In the genomic region with DNA sequence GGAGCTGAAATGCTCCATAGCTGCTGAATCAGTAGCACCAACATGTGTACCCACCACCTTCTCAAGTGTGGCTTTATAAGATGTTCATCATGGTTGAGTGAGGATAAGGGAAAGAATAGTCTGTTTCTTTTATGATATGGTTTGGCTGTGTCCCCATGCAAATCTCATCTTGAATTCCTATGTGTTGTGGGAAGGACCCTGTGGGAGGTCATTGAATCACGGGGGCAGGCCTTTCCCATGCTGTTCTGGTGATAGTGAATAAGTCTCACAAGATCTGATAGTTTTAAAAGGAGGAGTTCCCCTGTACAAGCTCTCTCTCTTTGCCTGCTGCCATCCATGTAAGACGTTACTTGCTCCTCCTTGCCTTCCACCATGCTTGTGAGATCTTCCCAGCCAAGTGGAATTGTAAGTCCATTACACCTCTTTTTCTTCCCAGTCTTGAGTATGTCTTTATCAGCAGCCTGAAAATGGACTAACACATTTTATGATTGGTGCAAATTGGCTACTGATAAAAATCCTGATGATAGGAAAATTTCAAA, we compare ENCODE assay signal across 26 cellular contexts.
DNase-seq lines count a peak whose midpoint lies in the region; ATAC-seq, FAIRE-seq and TF ChIP-seq lines count a peak whose summit lies in the region.
"Had no signal": no experiment of that assay in that cellular context is flagged by ENCODE, and none has a peak within 500 bp of the region (broad histone marks: within the 10 kb centered on the region; RNA-seq: fewer than 3 reads in every experiment).

No MANE protein-coding gene starts in this region.

- no peak for FAIRE-seq in K562 (lab: Jason Lieb, UNC)
- FAIRE-seq: GM18507 had no signal

- no peak for TF ChIP-seq POLR2A in K562 (conservative IDR thresholded peaks at IDR 0.05)

- no peak overlapping the region for H3K4me2 ChIP-seq in K562 (ENCODE audit: insufficient read depth, low read length)
- H3K4me2 ChIP-seq in MM.1S (ENCODE audit: low read depth, low read length) = no peak overlapping the region

- no TSS peak for BruUV-seq in K562 (replicated peaks; lab: Mats Ljungman, UMichigan)

- intact Hi-C loops in K562 (cut with micrococcal nuclease) = no loop called here

- H3K27ac ChIP-seq in K562 (ENCODE audit: extremely low read depth, low read depth, low read length) = no peak overlapping the region
- no peak overlapping the region for H3K27ac ChIP-seq in MM.1S (ENCODE audit: low read length)
- H3K27ac ChIP-seq: GM23248 had no signal

- H3K9me2 ChIP-seq in MM.1S (replicated peaks; ENCODE audit: insufficient read depth, low read length) = no peaks in the 10 kb centered on the region

- TF ChIP-seq RAD21 in K562 (CRISPR knock-in tag; conservative IDR thresholded peaks at IDR 0.05 in 1 of 2, IDR thresholded peaks at IDR 0.05 in 1 of 2) = no peak

- H3F3A ChIP-seq in MM.1S (ENCODE audit: insufficient read depth, low read length) = no peaks in the 10 kb centered on the region

- H3K9me1 ChIP-seq in K562 (ENCODE audit: control insufficient read depth, insufficient read depth, low read length) = no peaks in the 10 kb centered on the region

- no peak for ATAC-seq in K562
- ATAC-seq in HG02763 (IDR thresholded peaks at IDR 0.05; ENCODE audit: unreplicated experiment) = no peak
- ATAC-seq: PC-3 had no signal

- no peaks in the 10 kb centered on the region for H3K79me2 ChIP-seq in K562 (ENCODE audit: control insufficient read depth, insufficient read depth, low read length)
- H3K79me2 ChIP-seq in MM.1S (ENCODE audit: low read length) = no peaks in the 10 kb centered on the region

- TF ChIP-seq CTCF in K562 (IDR thresholded peaks at IDR 0.05 in 2 of 3, conservative IDR thresholded peaks at IDR 0.05 in 1 of 3; ENCODE audit: insufficient read depth in 2 of 3, low read depth in 1 of 3, low read length in 3 of 3) = no peak
- TF ChIP-seq CTCF in MM.1S (IDR thresholded peaks at IDR 0.05; ENCODE audit: low read length) = no peak

- DNase-seq in Daoy (ENCODE audit: low read depth) (peak; percentile 67), RPMI7951 (ENCODE audit: low read depth) (peak; percentile 57), K562 (ENCODE audit: extremely low read depth in 1 of 4, low spot score in 3 of 4) (no peak), kidney tubule cell (ENCODE audit: low spot score) (peak; percentile 18), MM.1S (no peak), OCI-M1 (lab: John Stamatoyannopoulos, UW) (no peak)
- DNase-seq: 8988T; ACHN; BE2C; CD8-positive, alpha-beta memory T cell; DMS 273 treated with DMSO at 0.1 percent for 48 hours; DMS79 treated with DMSO at 0.1 percent for 48 hours; GM23248; H7; Karpas-422; NCI-H1092 treated with DMSO at 0.1 percent for 48 hours; NCI-H1436; NCI-H187; NCI-H2107; NCI-H524; NCI-H774; PC-3; Right ventricle myocardium superior; RPMI8226 had no signal

- H3K4me1 ChIP-seq in K562 (replicated peaks in 1 of 2; ENCODE audit: control insufficient read depth in 2 of 2, insufficient read depth in 2 of 2, low read length in 2 of 2) (no peaks in the 10 kb centered on the region), MM.1S (ENCODE audit: low read length) (no peaks in the 10 kb centered on the region)
- H3K4me1 ChIP-seq: BE2C had no signal

- H3K36me3 ChIP-seq in K562 (ENCODE audit: control insufficient read depth, insufficient read depth, low read length) (no peaks in the 10 kb centered on the region), MM.1S (replicated peaks; ENCODE audit: insufficient read depth, low read length) (no peaks in the 10 kb centered on the region)
- H3K36me3 ChIP-seq: BE2C had no signal

- 0% methylated on average over 2 of the region's 2 CpGs for WGBS in K562 (ENCODE audit: insufficient coverage, low coverage, missing lambda C conversion rate)

- no peak overlapping the region for H3K4me3 ChIP-seq in K562
- H3K4me3 ChIP-seq in MM.1S (ENCODE audit: low read length) = no peak overlapping the region
- H3K4me3 ChIP-seq: GM23248 had no signal

- H4K20me1 ChIP-seq in K562 (replicated peaks; ENCODE audit: control insufficient read depth, insufficient read depth, low read length) = no peaks in the 10 kb centered on the region
- H4K20me1 ChIP-seq in MM.1S (ENCODE audit: insufficient read depth, low read length) = no peaks in the 10 kb centered on the region

- CTCF ChIA-PET in K562 (lab: Yijun Ruan, JAX; ENCODE audit: low intra/inter-chr PET ratio) = no interaction called here

- H3K9ac ChIP-seq in K562 (ENCODE audit: insufficient read depth in 1 of 2, low read depth in 2 of 2, low read length in 2 of 2) = no peak overlapping the region
- no peak overlapping the region for H3K9ac ChIP-seq in MM.1S (ENCODE audit: low read length)
- H3K9ac ChIP-seq: GM23248 had no signal

- no peak overlapping the region for H2AFZ ChIP-seq in K562 (ENCODE audit: low read depth, low read length)
- no peak overlapping the region for H2AFZ ChIP-seq in MM.1S (ENCODE audit: low read length)
- H2AFZ ChIP-seq: GM23248 had no signal

- in situ Hi-C loops in K562 (cut with MboI) = no loop called here

- POLR2A ChIA-PET in K562 (lab: Yijun Ruan, JAX) = no interaction called here

- no peak for TF ChIP-seq EP300 in K562 (IDR thresholded peaks at IDR 0.05; ENCODE audit: low read length)

- H3K9me3 ChIP-seq in K562 (replicated peaks; ENCODE audit: control insufficient read depth, insufficient read depth, low read depth, low read length) (no peaks in the 10 kb centered on the region), MM.1S (replicated peaks; ENCODE audit: insufficient read depth, low read length) (no peaks in the 10 kb centered on the region)
- H3K9me3 ChIP-seq: BE2C had no signal

- H3K27me3 ChIP-seq in K562 (ENCODE audit: control insufficient read depth in 2 of 2, insufficient read depth in 2 of 2, low read length in 2 of 2) = no peaks in the 10 kb centered on the region
- no peaks in the 10 kb centered on the region for H3K27me3 ChIP-seq in MM.1S (replicated peaks; ENCODE audit: insufficient read depth, low read length)
- H3K27me3 ChIP-seq: BE2C had no signal

TF ChIP-seq in K562, 482 proteins besides CTCF, POLR2A, EP300 and RAD21:
- TF ChIP-seq SMAD1 (IDR thresholded peaks at IDR 0.05; ENCODE audit: low read depth, low read length, partially characterized antibody) (no peak), ZNF431 (CRISPR knock-in tag; IDR thresholded peaks at IDR 0.05) (peak; percentile 83), HNRNPK (IDR thresholded peaks at IDR 0.05; ENCODE audit: low read depth, low read length, poor library complexity, severe bottlenecking) (no peak)

Comparison
In these comparisons a context has a peak if more than half of its experiments do, and no peak if none do; other contexts are left out.
1. DNase-seq: peak in Daoy (single experiment), RPMI7951 (single experiment) and kidney tubule cell (single experiment); none in K562 (0 of 4), MM.1S (single experiment) and OCI-M1 (single experiment).